In the genomic region with DNA sequence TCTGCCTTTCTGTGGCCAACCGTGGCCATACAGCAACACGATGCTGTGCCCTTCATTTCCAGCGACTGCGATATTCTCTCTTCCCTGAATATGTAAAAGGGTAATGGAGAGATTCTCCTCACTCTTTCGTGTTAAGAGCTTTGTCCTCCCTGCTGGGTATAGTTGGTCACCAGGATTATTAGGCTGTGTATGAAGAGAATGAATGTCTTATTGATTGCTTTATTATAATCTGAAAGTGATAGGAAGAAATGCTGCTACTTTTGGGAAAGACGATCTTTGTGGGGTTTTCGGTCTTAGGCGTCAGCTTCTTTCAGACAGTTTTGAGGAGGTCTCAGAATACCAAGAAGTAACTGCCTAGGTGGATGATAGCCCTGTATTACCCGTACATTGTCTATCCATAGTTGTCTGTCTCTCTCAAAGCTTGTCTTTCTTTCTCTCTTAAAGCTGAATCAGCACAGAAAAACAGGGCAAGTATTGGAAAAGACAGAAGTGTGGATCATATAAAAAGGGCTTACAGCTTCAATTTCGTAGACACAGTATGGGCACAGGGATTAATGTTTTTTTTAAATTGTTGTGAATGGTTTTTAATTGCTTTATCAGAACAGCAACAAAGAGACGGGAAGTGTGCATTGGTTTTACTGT, we compare ENCODE assay signal across 8 cellular contexts. TPM values are rescaled to one million over a fixed set of nuclear protein-coding genes. Genes with fewer than 3 reads are reported as not detected.
DNase-seq lines count a peak whose midpoint lies in the region; ATAC-seq and TF ChIP-seq lines count a peak whose summit lies in the region.

No MANE protein-coding gene starts in this region.

- H3K36me3 ChIP-seq in left ventricle myocardium inferior: no peaks in the 10 kb centered on the region
- H3K36me3 ChIP-seq in stomach smooth muscle (ENCODE audit: control insufficient read depth in 2 of 2, insufficient read depth in 2 of 2, low read length in 2 of 2): no peaks in the 10 kb centered on the region

- H3K27ac Mint-ChIP-seq in activated CD8-positive, alpha-beta T cell treated with anti-CD3 and anti-CD28 coated beads for 36 hours: no peak overlapping the region

- peak overlapping the region; percentile 63 to 74 for H3K9ac ChIP-seq in stomach smooth muscle (ENCODE audit: low read length in 2 of 2)

- DNase-seq in left ventricle myocardium inferior (no peak), left cardiac atrium (no peak), NCI-H2196 treated with DMSO at 0.1 percent for 48 hours (lab: John Stamatoyannopoulos, UW; ENCODE audit: unreplicated experiment) (no peak), D341Med (ENCODE audit: low spot score) (no peak), NCI-H1105 (lab: John Stamatoyannopoulos, UW) (no peak)
- peak; percentile 22 for DNase-seq in activated CD8-positive, alpha-beta T cell treated with anti-CD3 and anti-CD28 coated beads for 36 hours

- CTCF ChIA-PET in activated CD8-positive, alpha-beta T cell treated with anti-CD3 and anti-CD28 coated beads for 36 hours (lab: Charles Lee): interaction anchor here (0.9 to 15.1 kb wide), 9 partner anchors 8 to 144 kb away, joined by 3 to 320 read pairs (median 5); no protein-coding TSS in a partner anchor

- H3K27ac ChIP-seq in left ventricle myocardium inferior (replicated peaks) (peak overlapping the region; percentile 99), stomach smooth muscle (ENCODE audit: low read length) (peak overlapping the region; percentile 24)

- H3K27me3 Mint-ChIP-seq in activated CD8-positive, alpha-beta T cell treated with anti-CD3 and anti-CD28 coated beads for 36 hours: no peaks in the 10 kb centered on the region

- no peak for ATAC-seq in left cardiac atrium
- no peak for ATAC-seq in activated CD8-positive, alpha-beta T cell treated with anti-CD3 and anti-CD28 coated beads for 36 hours

- H3K4me1 ChIP-seq in left ventricle myocardium inferior: peaks cover 36% of the 10 kb centered on the region
- H3K4me1 ChIP-seq in stomach smooth muscle (ENCODE audit: control insufficient read depth, insufficient read depth, low read length): no peaks in the 10 kb centered on the region

- peak overlapping the region; percentile 88 for H3K4me3 ChIP-seq in left ventricle myocardium inferior
- peak overlapping the region; percentile 90 for H3K4me3 ChIP-seq in iPS-18c (ENCODE audit: insufficient read depth, low read depth, low read length)
- H3K4me3 ChIP-seq in stomach smooth muscle (ENCODE audit: low read length in 2 of 2): peak overlapping the region; percentile 78 to 91

- H3K9me3 Mint-ChIP-seq in activated CD8-positive, alpha-beta T cell treated with anti-CD3 and anti-CD28 coated beads for 36 hours: no peaks in the 10 kb centered on the region

- H3K36me3 Mint-ChIP-seq in activated CD8-positive, alpha-beta T cell treated with anti-CD3 and anti-CD28 coated beads for 36 hours (ENCODE audit: low read depth): no peaks in the 10 kb centered on the region

- H3K4me1 Mint-ChIP-seq in activated CD8-positive, alpha-beta T cell treated with anti-CD3 and anti-CD28 coated beads for 36 hours (ENCODE audit: low read depth): peaks cover 25% of the 10 kb centered on the region

- intact Hi-C loops in left ventricle myocardium inferior (cut with micrococcal nuclease): no loop called here
- intact Hi-C loops in left cardiac atrium (cut with DNase I): no loop called here
- intact Hi-C loops in activated CD8-positive, alpha-beta T cell treated with anti-CD3 and anti-CD28 coated beads for 36 hours (cut with micrococcal nuclease): loop anchor here (10.0 kb wide), 1 partner anchor 249 kb away; no protein-coding TSS in a partner anchor

- no peaks in the 10 kb centered on the region for H3K9me3 ChIP-seq in left ventricle myocardium inferior (replicated peaks)
- H3K9me3 ChIP-seq in iPS-18c (ENCODE audit: control insufficient read depth, insufficient read depth, low read length): no peaks in the 10 kb centered on the region
- no peaks in the 10 kb centered on the region for H3K9me3 ChIP-seq in stomach smooth muscle (ENCODE audit: control insufficient read depth in 2 of 2, low read length in 2 of 2)

- POLR2A ChIA-PET in activated CD8-positive, alpha-beta T cell treated with anti-CD3 and anti-CD28 coated beads for 36 hours (lab: Charles Lee): interaction anchor here (1.5 kb wide), 1 partner anchor 45 kb away, joined by 4 read pairs; no protein-coding TSS in a partner anchor

- no peak for TF ChIP-seq CTCF in left ventricle myocardium inferior (IDR thresholded peaks at IDR 0.05; ENCODE audit: borderline replicate concordance)
- no peak for TF ChIP-seq CTCF in activated CD8-positive, alpha-beta T cell treated with anti-CD3 and anti-CD28 coated beads for 36 hours (IDR thresholded peaks at IDR 0.05)

- H3K4me3 Mint-ChIP-seq in activated CD8-positive, alpha-beta T cell treated with anti-CD3 and anti-CD28 coated beads for 36 hours: peak overlapping the region; percentile 79

- H3K27me3 ChIP-seq in left ventricle myocardium inferior (ENCODE audit: low read depth) (no peaks in the 10 kb centered on the region), stomach smooth muscle (ENCODE audit: control insufficient read depth in 1 of 2, insufficient read depth in 2 of 2, low read length in 2 of 2) (no peaks in the 10 kb centered on the region)

RNA-seq across cellular contexts. Expression of gene AHCYL2, which starts 1.2 kb away (rescaled TPM):
- total RNA-seq in left ventricle myocardium inferior: 6.0 TPM
- total RNA-seq in left cardiac atrium: 1 to 10 TPM; 5.7 to 6.4 TPM
- total RNA-seq in activated CD8-positive, alpha-beta T cell treated with anti-CD3 and anti-CD28 coated beads for 36 hours: 1 to 10 TPM; 8.1 to 9.6 TPM

RNA-seq across cellular contexts. Expression of gene SMO, which starts 37.6 kb away (rescaled TPM):
- 4.6 TPM for total RNA-seq in left ventricle myocardium inferior
- 1 to 10 TPM; 5.4 to 7.6 TPM for total RNA-seq in left cardiac atrium
- 1 to 10 TPM in 1 of 2 experiments, under 1 TPM in 1; 0.81 to 1.7 TPM for total RNA-seq in activated CD8-positive, alpha-beta T cell treated with anti-CD3 and anti-CD28 coated beads for 36 hours
